Comparison of ENCODE assay signal across 8 cellular contexts in genomic region chr7:149090397-149091195, GRCh38. TPM values are rescaled to one million over a fixed set of nuclear protein-coding genes. Genes with fewer than 3 reads are reported as not detected.
DNase-seq lines count a peak whose midpoint lies in the region; ATAC-seq and TF ChIP-seq lines count a peak whose summit lies in the region.

Gene ZNF786, minus strand, starts transcription at chr7:149090718. Its CDS starts 78 bp downstream, at chr7:149090640.

- no peaks in the 10 kb centered on the region for H3K4me1 ChIP-seq in endodermal cell (ENCODE audit: control insufficient read depth, insufficient read depth, low read length)

- WGBS in endodermal cell (ENCODE audit: insufficient coverage in 1 of 2, insufficient read length in 1 of 2), 2 experiments = 1 to 3% methylated on average over 24 to 77 of the region's 77 CpGs

- peak within 1 kb of the TSS; percentile 84 for H3K9ac ChIP-seq in endodermal cell (ENCODE audit: extremely low read depth, low read length, poor library complexity, severe bottlenecking)

- peaks cover 10% of the 10 kb centered on the region for H3K9me3 ChIP-seq in endodermal cell (ENCODE audit: control insufficient read depth, low read length)

- H3K4me1 Mint-ChIP-seq in Calu3 (ENCODE audit: low read depth, unreplicated experiment) = peaks cover 20% of the 10 kb centered on the region
- H3K4me1 Mint-ChIP-seq in activated CD8-positive, alpha-beta memory T cell treated with anti-CD3 and anti-CD28 coated beads, Interleukin-2, amount 10 ng/mL, durations not matched to agents 7 days and 5 days = peaks cover 11% of the 10 kb centered on the region
- H3K4me1 Mint-ChIP-seq in endodermal cell = peaks cover 9% of the 10 kb centered on the region

- CTCF ChIA-PET in Calu3 (lab: Charles Lee) = interaction anchor here (0.6 kb wide), 1 partner anchor 142 kb away, joined by 3 read pairs; no protein-coding TSS in a partner anchor
- CTCF ChIA-PET in activated CD8-positive, alpha-beta memory T cell treated with anti-CD3 and anti-CD28 coated beads, Interleukin-2, amount 10 ng/mL, durations not matched to agents 7 days and 5 days (lab: Charles Lee) = interaction anchor here (0.6 to 1.0 kb wide), 3 partner anchors 25 to 103 kb away, joined by 3 read pairs; no protein-coding TSS in a partner anchor

- peak within 1 kb of the TSS; percentile 94 for H3K27ac ChIP-seq in endodermal cell (ENCODE audit: low read depth, low read length)

- H3K36me3 Mint-ChIP-seq in Calu3 (ENCODE audit: insufficient read depth, unreplicated experiment) (peaks cover 20% of the 10 kb centered on the region), endodermal cell (ENCODE audit: low read depth) (peaks cover 26% of the 10 kb centered on the region)
- H3K36me3 Mint-ChIP-seq in activated CD8-positive, alpha-beta memory T cell treated with anti-CD3 and anti-CD28 coated beads, Interleukin-2, amount 10 ng/mL, durations not matched to agents 7 days and 5 days = peaks cover 12% of the 10 kb centered on the region

- TF ChIP-seq CTCF in Calu3 (IDR thresholded peaks at IDR 0.05; ENCODE audit: unreplicated experiment) = peak; percentile 79
- TF ChIP-seq CTCF in endodermal cell (conservative IDR thresholded peaks at IDR 0.05) = peak; percentile 96

- H3K9me3 Mint-ChIP-seq in Calu3 (ENCODE audit: low read depth, unreplicated experiment) = no peaks in the 10 kb centered on the region
- no peaks in the 10 kb centered on the region for H3K9me3 Mint-ChIP-seq in activated CD8-positive, alpha-beta memory T cell treated with anti-CD3 and anti-CD28 coated beads, Interleukin-2, amount 10 ng/mL, durations not matched to agents 7 days and 5 days (ENCODE audit: low read depth)
- H3K9me3 Mint-ChIP-seq in endodermal cell = peaks cover 10% of the 10 kb centered on the region

- peak within 1 kb of the TSS; percentile 94 for H3K27ac Mint-ChIP-seq in Calu3 (ENCODE audit: unreplicated experiment)
- peak within 1 kb of the TSS; percentile 99 for H3K27ac Mint-ChIP-seq in activated CD8-positive, alpha-beta memory T cell treated with anti-CD3 and anti-CD28 coated beads, Interleukin-2, amount 10 ng/mL, durations not matched to agents 7 days and 5 days
- H3K27ac Mint-ChIP-seq in endodermal cell = peak within 1 kb of the TSS; percentile 96

- no peaks in the 10 kb centered on the region for H3K27me3 Mint-ChIP-seq in Calu3 (ENCODE audit: unreplicated experiment)
- no peaks in the 10 kb centered on the region for H3K27me3 Mint-ChIP-seq in activated CD8-positive, alpha-beta memory T cell treated with anti-CD3 and anti-CD28 coated beads, Interleukin-2, amount 10 ng/mL, durations not matched to agents 7 days and 5 days
- H3K27me3 Mint-ChIP-seq in endodermal cell (ENCODE audit: insufficient read depth) = no peaks in the 10 kb centered on the region

- peak; percentile 75 for ATAC-seq in GM21367 (IDR thresholded peaks at IDR 0.05; ENCODE audit: unreplicated experiment)
- ATAC-seq in activated CD8-positive, alpha-beta memory T cell treated with anti-CD3 and anti-CD28 coated beads, Interleukin-2, amount 10 ng/mL, durations not matched to agents 7 days and 5 days = peak; percentile 89

- no peaks in the 10 kb centered on the region for H3K27me3 ChIP-seq in endodermal cell (ENCODE audit: control insufficient read depth, insufficient read depth, low read length, poor library complexity, severe bottlenecking)

- peaks cover 8% of the 10 kb centered on the region for H3K36me3 ChIP-seq in endodermal cell (ENCODE audit: control insufficient read depth, insufficient read depth, low read length)

- H3K4me3 ChIP-seq in endodermal cell (ENCODE audit: low read length) = peak within 1 kb of the TSS; percentile 88

- DNase-seq in Calu3 (peak; percentile 93), HT1080 (ENCODE audit: low read depth) (peak; percentile 80), NOMO-1 treated with DMSO at 0.1 percent for 48 hours (lab: John Stamatoyannopoulos, UW; ENCODE audit: unreplicated experiment) (peak; percentile 73), endodermal cell (peak; percentile 93), middle frontal gyrus (ENCODE audit: extremely low spot score, low spot score) (peak; percentile 87)
- peak; percentile 93 for DNase-seq in activated CD8-positive, alpha-beta memory T cell treated with anti-CD3 and anti-CD28 coated beads, Interleukin-2, amount 10 ng/mL, durations not matched to agents 7 days and 5 days
- peak; percentile 84 to 89 for DNase-seq in stimulated activated CD8-positive, alpha-beta memory T cell treated with anti-CD3 and anti-CD28 coated beads, Interleukin-2, amount 100 ng/mL, for 1 hour (ENCODE audit: low read depth in 2 of 2)

- BruUV-seq in Calu3 (replicated peaks; lab: Mats Ljungman, UMichigan) = no TSS peak

- intact Hi-C loops in Calu3 (cut with micrococcal nuclease; ENCODE audit: unreplicated experiment) = loop anchor here (1.0 kb wide), 1 partner anchor 85 kb away; no protein-coding TSS in a partner anchor

- peak within 1 kb of the TSS; percentile 98 for H3K4me3 Mint-ChIP-seq in Calu3 (ENCODE audit: low read depth, unreplicated experiment)
- H3K4me3 Mint-ChIP-seq in activated CD8-positive, alpha-beta memory T cell treated with anti-CD3 and anti-CD28 coated beads, Interleukin-2, amount 10 ng/mL, durations not matched to agents 7 days and 5 days = peak within 1 kb of the TSS; percentile 88
- H3K4me3 Mint-ChIP-seq in endodermal cell = peak within 1 kb of the TSS; percentile 88

RNA-seq across cellular contexts. Expression of gene ZNF786, which starts in this region (rescaled TPM):
- total RNA-seq in Calu3 (2022) (9.8 and 10.9 TPM in 2 replicates), endodermal cell (10 to 100 TPM; 12.0 to 13.3 TPM)
- 3.6 and 4.1 TPM in 2 replicates for total RNA-seq in HT1080 (2014; rRNA removed; shearing (Covaris generic))
- 2.1 and 2.3 TPM in 2 replicates for polyA plus RNA-seq in HT1080 (2015; cell fraction: cytosol; rRNA removed)
- 2.6 and 4.2 TPM in 2 replicates for polyA plus RNA-seq in HT1080 (2015; cell fraction: nucleus; rRNA removed)
- total RNA-seq in activated CD8-positive, alpha-beta memory T cell treated with anti-CD3 and anti-CD28 coated beads, Interleukin-2, amount 10 ng/mL, durations not matched to agents 7 days and 5 days = 1 to 10 TPM; 7.1 to 7.4 TPM
- 8.2 TPM for polyA plus RNA-seq in endodermal cell (2013, experiment 1 of 2)
- polyA plus RNA-seq in endodermal cell (2013, experiment 2 of 2) = 7.5 TPM

Comparison
In these comparisons a context has a peak if more than half of its experiments do, and no peak if none do; other contexts are left out.
1. Peak in every context shown above with its lines: DNase-seq, ATAC-seq, H3K4me3 ChIP-seq and H3K27ac ChIP-seq.